In the genomic region with DNA sequence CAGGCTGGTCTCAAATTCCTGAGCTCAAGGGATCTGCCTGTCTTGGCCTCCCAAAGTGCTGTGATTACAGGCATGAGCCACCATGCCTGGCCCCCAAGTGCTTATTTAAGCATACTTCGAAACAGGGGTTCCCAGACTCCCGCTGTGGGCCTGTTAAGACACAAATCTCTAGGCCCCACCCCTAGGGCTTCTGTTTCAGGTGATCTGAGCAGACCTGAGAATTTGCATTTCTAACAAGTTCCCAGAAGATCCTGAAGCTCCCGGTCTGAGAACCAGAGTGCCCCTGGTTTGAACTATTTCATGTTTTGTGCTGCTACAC, we compare ENCODE assay signal across 22 cellular contexts.
"Had no signal": no experiment of that assay in that cellular context is flagged by ENCODE, and none has a peak within 500 bp of the region (broad histone marks: within the 10 kb centered on the region; RNA-seq: fewer than 3 reads in every experiment).

No MANE protein-coding gene starts in this region.

- H3K79me2 ChIP-seq: parathyroid adenoma had no signal

- H3K4me1 Mint-ChIP-seq: brain had no signal

- ATAC-seq: activated CD8-positive, alpha-beta T cell treated with anti-CD3 and anti-CD28 coated beads, Interleukin-2, amount 10 ng/mL, durations not matched to agents 7 days and 5 days; effector memory CD8-positive, alpha-beta T cell; naive thymus-derived CD8-positive, alpha-beta T cell; sciatic nerve; stimulated activated naive B cell treated with anti-CD40 and anti-IgM and Interleukin-4, amounts not matched to agents 10 μg/mL and 1 μg/mL and 100 μg/mL, for 72 hours had no signal

- H3K9ac ChIP-seq: parathyroid adenoma had no signal

- H3K36me3 ChIP-seq: left ventricle myocardium inferior had no signal

- H3K27ac ChIP-seq: epithelial cell of prostate, parathyroid adenoma had no signal

- H3K4me2 ChIP-seq: smooth muscle cell had no signal

- H3K4me1 ChIP-seq: parathyroid adenoma had no signal

- H2AFZ ChIP-seq: parathyroid adenoma had no signal

- DNase-seq: activated B cell treated with CpG ODN at 0.5 μM for 24 hours; activated CD4-positive, alpha-beta T cell treated with anti-CD3 and anti-CD28 coated beads for 48 hours; activated CD8-positive, alpha-beta T cell treated with anti-CD3 and anti-CD28 coated beads, Interleukin-2, amount 10 ng/mL, durations not matched to agents 7 days and 5 days; activated naive CD4-positive, alpha-beta T cell treated with Interleukin-2 at 50 U/mL for 16 hours; activated naive CD8-positive, alpha-beta T cell treated with anti-CD3 and anti-CD28 coated beads, Interleukin-2, amount 10 ng/mL, durations not matched to agents 7 days and 5 days; activated T-cell treated with anti-CD3 and anti-CD28 coated beads, Interleukin-2, amount 50 U/mL, for 24 hours; caudate nucleus; effector memory CD8-positive, alpha-beta T cell; foreskin melanocyte; hypothalamus; kidney glomerular epithelial cell; left ventricle myocardium inferior; naive thymus-derived CD8-positive, alpha-beta T cell; stimulated activated naive B cell treated with anti-CD40 and anti-IgM and Interleukin-4, amounts not matched to agents 10 μg/mL and 1 μg/mL and 100 μg/mL, for 72 hours had no signal

- FAIRE-seq: TTC549 had no signal

- H3K4me3 ChIP-seq: left ventricle myocardium inferior, smooth muscle cell had no signal

- H3K27me3 Mint-ChIP-seq: activated B cell treated with CpG ODN at 0.5 μM for 24 hours; activated naive CD8-positive, alpha-beta T cell treated with anti-CD3 and anti-CD28 coated beads, Interleukin-2, amount 10 ng/mL, durations not matched to agents 7 days and 5 days; activated T-cell treated with anti-CD3 and anti-CD28 coated beads, Interleukin-2, amount 50 U/mL, for 24 hours; effector memory CD8-positive, alpha-beta T cell; memory B cell; naive thymus-derived CD8-positive, alpha-beta T cell; stimulated activated naive B cell treated with anti-CD40 and anti-IgM and Interleukin-4, amounts not matched to agents 10 μg/mL and 1 μg/mL and 100 μg/mL, for 72 hours had no signal

- H3K9me3 Mint-ChIP-seq: activated B cell treated with CpG ODN at 0.5 μM for 24 hours; activated naive CD8-positive, alpha-beta T cell treated with anti-CD3 and anti-CD28 coated beads, Interleukin-2, amount 10 ng/mL, durations not matched to agents 7 days and 5 days; activated T-cell treated with anti-CD3 and anti-CD28 coated beads, Interleukin-2, amount 50 U/mL, for 24 hours; activated T-helper 2 cell treated with anti-CD3 and anti-CD28 coated beads, Interferon-gamma antibody, Interleukin-2, Interleukin-4, amounts not matched to agents 10 μg/mL and 5 μg/mL and 100 μg/mL, durations not matched to agents 14 hours and 24 hours and 36 hours; effector memory CD8-positive, alpha-beta T cell; memory B cell; naive thymus-derived CD8-positive, alpha-beta T cell; stimulated activated naive B cell treated with anti-CD40 and anti-IgM and Interleukin-4, amounts not matched to agents 10 μg/mL and 1 μg/mL and 100 μg/mL, for 72 hours had no signal

- H3K36me3 Mint-ChIP-seq: brain, memory B cell had no signal

- H3K4me3 Mint-ChIP-seq: activated B cell treated with CpG ODN at 0.5 μM for 24 hours; activated CD8-positive, alpha-beta T cell treated with anti-CD3 and anti-CD28 coated beads, Interleukin-2, amount 10 ng/mL, durations not matched to agents 7 days and 5 days; activated naive CD8-positive, alpha-beta T cell treated with anti-CD3 and anti-CD28 coated beads, Interleukin-2, amount 10 ng/mL, durations not matched to agents 7 days and 5 days; activated T-cell treated with anti-CD3 and anti-CD28 coated beads, Interleukin-2, amount 50 U/mL, for 24 hours; brain; effector memory CD8-positive, alpha-beta T cell; memory B cell; naive thymus-derived CD8-positive, alpha-beta T cell; stimulated activated naive B cell treated with anti-CD40 and anti-IgM and Interleukin-4, amounts not matched to agents 10 μg/mL and 1 μg/mL and 100 μg/mL, for 72 hours had no signal

- H3K27ac Mint-ChIP-seq: activated B cell treated with CpG ODN at 0.5 μM for 24 hours; activated naive CD8-positive, alpha-beta T cell treated with anti-CD3 and anti-CD28 coated beads, Interleukin-2, amount 10 ng/mL, durations not matched to agents 7 days and 5 days; activated T-helper 2 cell treated with anti-CD3 and anti-CD28 coated beads, Interferon-gamma antibody, Interleukin-2, Interleukin-4, amounts not matched to agents 10 μg/mL and 5 μg/mL and 100 μg/mL, durations not matched to agents 14 hours and 24 hours and 36 hours; brain; effector memory CD8-positive, alpha-beta T cell; memory B cell; stimulated activated naive B cell treated with anti-CD40 and anti-IgM and Interleukin-4, amounts not matched to agents 10 μg/mL and 1 μg/mL and 100 μg/mL, for 72 hours had no signal
